ENCODE assay signal across 10 cellular contexts in genomic region chr12:26787125-26787495, GRCh38. TPM values are rescaled to one million over a fixed set of nuclear protein-coding genes. Genes with fewer than 3 reads are reported as not detected.
A peak's percentile ranks its signal among the peaks of the same experiment; 100 is the strongest.
DNase-seq lines count a peak whose midpoint lies in the region; ATAC-seq and TF ChIP-seq lines count a peak whose summit lies in the region.
"Had no signal": no experiment of that assay in that cellular context is flagged by ENCODE, and none has a peak within 500 bp of the region (broad histone marks: within the 10 kb centered on the region; RNA-seq: fewer than 3 reads in every experiment).

No MANE protein-coding gene starts in this region.

- CTCF ChIA-PET in IMR-90 (lab: Yijun Ruan, JAX) (interaction anchor here (0.7 kb wide), 1 partner anchor 66 kb away, joined by 3 read pairs; no protein-coding TSS in a partner anchor), T-cell (lab: Charles Lee) (interaction anchor here in 1 of 2 donors (0.6 kb wide), 1 partner anchor 1515 kb away, joined by 3 read pairs; no protein-coding TSS in a partner anchor)

- H2AK5ac ChIP-seq in IMR-90 (ENCODE audit: low read depth, low read length): no peak overlapping the region; the same call in 1 of the 2 replicates

- no peak overlapping the region for H2BK120ac ChIP-seq in IMR-90 (ENCODE audit: low read depth, low read length)

- TF ChIP-seq CTCF in IMR-90 (conservative IDR thresholded peaks at IDR 0.05; ENCODE audit: low read depth, low read length): no peak
- TF ChIP-seq CTCF in astrocyte of the spinal cord (IDR thresholded peaks at IDR 0.05; ENCODE audit: low read depth, low read length): no peak
- no peak for TF ChIP-seq CTCF in suprapubic skin (IDR thresholded peaks at IDR 0.05)

- no peak overlapping the region for H2BK20ac ChIP-seq in IMR-90 (ENCODE audit: low read depth, low read length)

- no peak overlapping the region for H3K9ac ChIP-seq in IMR-90 (ENCODE audit: low read depth, low read length)

- H3K9me3 Mint-ChIP-seq in T-cell: no peaks in the 10 kb centered on the region

- H3K36me3 Mint-ChIP-seq in T-cell: peaks cover 50% of the 10 kb centered on the region

- H3K4me1 ChIP-seq in IMR-90 (ENCODE audit: control insufficient read depth, insufficient read depth, low read length): peaks cover 22% of the 10 kb centered on the region
- no peaks in the 10 kb centered on the region for H3K4me1 ChIP-seq in right cardiac atrium (ENCODE audit: control insufficient read depth, insufficient read depth, low read length)
- peaks cover 40% of the 10 kb centered on the region for H3K4me1 ChIP-seq in suprapubic skin

- H3K4ac ChIP-seq in IMR-90 (ENCODE audit: low read depth, low read length): peak overlapping the region; percentile 58; the same call in 1 of the 2 replicates

- DNase-seq in IMR-90 (peak; percentile 83), astrocyte of the spinal cord (ENCODE audit: low read depth, low spot score) (peak; percentile 85), right cardiac atrium (no peak), suprapubic skin (ENCODE audit: low spot score in 2 of 2) (no peak), T-cell (no peak)
- DNase-seq: gastrocnemius medialis, H9, right lobe of liver had no signal

- peaks cover 16 to 26% (median 25%) of the 10 kb centered on the region in 3 donors for H3K4me1 Mint-ChIP-seq in T-cell

- H2BK15ac ChIP-seq in IMR-90 (ENCODE audit: low read depth, low read length): no peak overlapping the region

- intact Hi-C loops in IMR-90 (cut with micrococcal nuclease): no loop called here
- intact Hi-C loops in right cardiac atrium (cut with DNase I): no loop called here

- no peak for TF ChIP-seq EP300 in suprapubic skin (IDR thresholded peaks at IDR 0.05)

- H3K4me3 Mint-ChIP-seq in T-cell: no peak overlapping the region
- H3K4me3 Mint-ChIP-seq: H9 had no signal

- H3K36me3 ChIP-seq in IMR-90 (ENCODE audit: control insufficient read depth, insufficient read depth, low read length) (no peaks in the 10 kb centered on the region), suprapubic skin (no peaks in the 10 kb centered on the region)
- H3K36me3 ChIP-seq: gastrocnemius medialis had no signal

- TF ChIP-seq POLR2A in IMR-90 (IDR thresholded peaks at IDR 0.05; ENCODE audit: low read depth, low read length) (no peak), suprapubic skin (IDR thresholded peaks at IDR 0.05) (no peak)

- in situ Hi-C loops in IMR-90 (cut with MboI; ENCODE audit: low sequenced_read_pairs) (no loop called here), astrocyte of the spinal cord (cut with HindIII; ENCODE audit: low sequenced_read_pairs) (no loop called here)

- peak overlapping the region; percentile 42; the same call in 1 of the 2 replicates for H3K18ac ChIP-seq in IMR-90 (ENCODE audit: low read depth, low read length)

- H3K9me1 ChIP-seq in IMR-90 (ENCODE audit: insufficient read depth, low read length): peaks cover 14% of the 10 kb centered on the region

- H4K91ac ChIP-seq in IMR-90 (ENCODE audit: insufficient read depth, low read depth, low read length): no peak overlapping the region

- BruUV-seq in IMR-90 (replicated peaks; lab: Mats Ljungman, UMichigan): no TSS peak

- H3K27ac Mint-ChIP-seq in T-cell: no peak overlapping the region
- H3K27ac Mint-ChIP-seq: H9 had no signal

- no peak overlapping the region; a peak in 1 of 4 replicates for H4K8ac ChIP-seq in IMR-90 (ENCODE audit: low read depth in 2 of 2, low read length in 2 of 2)

- H2BK5ac ChIP-seq in IMR-90 (ENCODE audit: low read depth, low read length, poor library complexity, severe bottlenecking): no peak overlapping the region

- POLR2A ChIA-PET in IMR-90 (lab: Charles Lee; ENCODE audit: unreplicated experiment): no interaction called here
- POLR2A ChIA-PET in T-cell (lab: Charles Lee): no interaction called here

- peaks cover 0 to 9% of the 10 kb centered on the region in 2 experiments; a peak in 1 of 4 replicates for H3K79me1 ChIP-seq in IMR-90 (ENCODE audit: low read depth in 1 of 2, low read length in 2 of 2)

- dilution Hi-C loops in IMR-90 (cut with HindIII; ENCODE audit: low sequenced_read_pairs, unreplicated experiment): no loop called here

- H3K4me2 ChIP-seq in IMR-90 (ENCODE audit: low read depth, low read length): peak overlapping the region; percentile 5; the same call in 1 of the 2 replicates

- TF ChIP-seq RAD21 in IMR-90 (IDR thresholded peaks at IDR 0.05; ENCODE audit: low read length): no peak

- no peak overlapping the region for H3K56ac ChIP-seq in IMR-90 (ENCODE audit: extremely low read depth, insufficient read depth, low read length)

- H3K23ac ChIP-seq in IMR-90 (ENCODE audit: low read depth, low read length): no peak overlapping the region

- H4K5ac ChIP-seq in IMR-90 (ENCODE audit: low read depth, low read length): no peak overlapping the region

- H3K27me3 Mint-ChIP-seq in T-cell: no peaks in the 10 kb centered on the region

- H3K27ac ChIP-seq in IMR-90 (ENCODE audit: insufficient read depth, low read length) (no peak overlapping the region), right cardiac atrium (ENCODE audit: low read length) (peak overlapping the region; percentile 42), suprapubic skin (peak overlapping the region; percentile 54)

- ATAC-seq in IMR-90 (ENCODE audit: low read depth) (peak; percentile 52), right cardiac atrium (peak; percentile 83 to 88), HG03039 (IDR thresholded peaks at IDR 0.05; ENCODE audit: unreplicated experiment) (no peak), T-cell (replicated peaks in 1 of 4) (no peak), HG02678 (IDR thresholded peaks at IDR 0.05; ENCODE audit: unreplicated experiment) (no peak)

- H2AK9ac ChIP-seq in IMR-90 (replicated peaks; ENCODE audit: low read depth, low read length, poor library complexity): no peak overlapping the region

- no peak overlapping the region for H2AFZ ChIP-seq in IMR-90 (replicated peaks; ENCODE audit: low read length, poor library complexity)

- no peaks in the 10 kb centered on the region for H3K9me3 ChIP-seq in IMR-90 (ENCODE audit: control insufficient read depth, insufficient read depth, low read length)
- H3K9me3 ChIP-seq in right cardiac atrium (ENCODE audit: control insufficient read depth, low read length): no peaks in the 10 kb centered on the region
- H3K9me3 ChIP-seq in suprapubic skin: no peaks in the 10 kb centered on the region
- H3K9me3 ChIP-seq: gastrocnemius medialis, right lobe of liver had no signal

- H3K4me3 ChIP-seq in IMR-90 (ENCODE audit: insufficient read depth, low read depth, low read length): no peak overlapping the region
- no peak overlapping the region for H3K4me3 ChIP-seq in astrocyte of the spinal cord (ENCODE audit: low read depth, low read length)
- no peak overlapping the region for H3K4me3 ChIP-seq in right cardiac atrium (ENCODE audit: low read length)
- H3K4me3 ChIP-seq in suprapubic skin: no peak overlapping the region
- H3K4me3 ChIP-seq: gastrocnemius medialis, right lobe of liver had no signal

- no peaks in the 10 kb centered on the region for H4K20me1 ChIP-seq in IMR-90 (ENCODE audit: insufficient read depth, low read length)

- no peaks in the 10 kb centered on the region for H3K27me3 ChIP-seq in IMR-90 (ENCODE audit: control insufficient read depth, insufficient read depth, low read length)
- H3K27me3 ChIP-seq in right cardiac atrium (ENCODE audit: control insufficient read depth, insufficient read depth): no peaks in the 10 kb centered on the region
- no peaks in the 10 kb centered on the region for H3K27me3 ChIP-seq in suprapubic skin
- H3K27me3 ChIP-seq: gastrocnemius medialis, right lobe of liver had no signal

- H3K14ac ChIP-seq in IMR-90 (replicated peaks; ENCODE audit: low read depth, low read length): 0 out of 2 replicates have a peak overlapping the region, but pooled peaks have one; percentile 0

TF ChIP-seq in IMR-90, 13 proteins besides CTCF, POLR2A, EP300 and RAD21:
- TF ChIP-seq NFE2L2 (IDR thresholded peaks at IDR 0.05; ENCODE audit: low read depth, low read length) (no peak), MAFK (IDR thresholded peaks at IDR 0.05; ENCODE audit: low read depth, low read length) (no peak), FOS (IDR thresholded peaks at IDR 0.05; ENCODE audit: low read depth, low read length) (peak; percentile 43; the same call in 1 of the 2 replicates)

RNA-seq across cellular contexts. Expression of gene ITPR2, which starts 45.9 kb away (rescaled TPM):
- total RNA-seq in IMR-90 (2012; rRNA removed) (9.0 and 9.2 TPM in 2 replicates), right cardiac atrium (10 to 100 TPM; 19.5 to 32.1 (median 24.6) TPM), suprapubic skin (100 to 1,000 TPM in 1 of 4 donors, 10 to 100 TPM in 3; 59.6 to 159 (median 72.1) TPM), T-cell (10 to 100 TPM; 38.8 to 52.5 (median 44.5) TPM)
- polyA plus RNA-seq in IMR-90 (2012; rRNA removed) (1.1 and 1.2 TPM in 2 replicates), right cardiac atrium (4.2 TPM)
- polyA plus RNA-seq in IMR-90 (2012; cell fraction: cytosol; rRNA removed): 0.14 and 0.44 TPM in 2 replicates
- 0.24 and 2.0 TPM in 2 replicates for polyA plus RNA-seq in IMR-90 (2012; cell fraction: nucleus; rRNA removed; ENCODE audit: low replicate concordance)

Comparison
In these comparisons a context has a peak if more than half of its experiments do, and no peak if none do; other contexts are left out.
1. ATAC-seq: peak in IMR-90 (single experiment) and right cardiac atrium (2 of 2); none in HG03039 (single experiment), T-cell (0 of 4) and HG02678 (single experiment).
2. DNase-seq: peak in IMR-90 (single experiment) and astrocyte of the spinal cord (single experiment); none in right cardiac atrium (0 of 3), suprapubic skin (0 of 2) and T-cell (0 of 34).